ENCODE assay signal across 8 cellular contexts in the genomic region with DNA sequence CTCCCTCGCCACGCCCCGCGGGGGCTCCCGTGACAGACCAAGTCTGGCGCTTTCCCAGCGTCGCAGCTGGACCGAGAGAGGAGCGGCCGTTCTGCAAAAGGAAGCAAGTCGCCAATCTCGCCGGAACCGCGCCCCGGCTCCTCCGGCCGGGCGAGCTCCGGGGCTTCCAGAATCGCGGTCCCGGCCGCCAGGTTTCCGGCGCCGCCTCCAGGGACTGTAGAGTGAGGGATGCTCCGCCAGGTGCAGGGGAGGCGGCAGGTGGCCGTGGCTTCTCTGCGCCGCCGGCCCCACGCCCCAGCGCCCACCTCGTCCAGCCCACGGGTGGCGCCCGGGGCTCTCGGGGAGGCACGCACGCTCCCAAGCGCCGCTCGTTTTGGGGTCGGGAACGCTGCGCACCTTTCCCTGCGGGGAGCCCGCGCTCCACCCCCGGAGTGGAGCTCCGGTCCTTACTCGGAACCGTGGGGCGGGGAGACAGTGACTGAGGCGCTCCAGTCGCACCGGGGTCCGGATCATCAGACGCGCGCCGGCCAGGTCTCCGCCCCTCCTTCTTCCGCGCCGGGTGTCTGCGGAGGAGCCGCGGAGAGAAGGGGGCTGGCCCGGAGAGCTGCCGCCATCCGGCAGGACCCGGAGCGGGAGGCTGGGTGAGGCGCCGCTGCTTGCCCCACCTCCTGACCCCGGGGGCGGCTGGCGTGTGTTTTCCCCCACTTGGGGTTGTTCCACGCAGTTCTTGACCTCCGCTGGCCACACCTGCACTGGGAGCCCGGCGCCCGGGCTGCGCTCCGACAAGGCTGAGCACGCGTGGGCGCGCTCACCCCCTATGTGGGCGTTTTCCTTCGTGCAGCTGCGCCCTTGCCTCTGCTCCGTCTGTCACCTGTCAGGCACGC. TPM values are rescaled to one million over a fixed set of nuclear protein-coding genes. Genes with fewer than 3 reads are reported as not detected.
A peak's percentile ranks its signal among the peaks of the same experiment; 100 is the strongest.
DNase-seq lines count a peak whose midpoint lies in the region; ATAC-seq and TF ChIP-seq lines count a peak whose summit lies in the region.

A gene with protein sequence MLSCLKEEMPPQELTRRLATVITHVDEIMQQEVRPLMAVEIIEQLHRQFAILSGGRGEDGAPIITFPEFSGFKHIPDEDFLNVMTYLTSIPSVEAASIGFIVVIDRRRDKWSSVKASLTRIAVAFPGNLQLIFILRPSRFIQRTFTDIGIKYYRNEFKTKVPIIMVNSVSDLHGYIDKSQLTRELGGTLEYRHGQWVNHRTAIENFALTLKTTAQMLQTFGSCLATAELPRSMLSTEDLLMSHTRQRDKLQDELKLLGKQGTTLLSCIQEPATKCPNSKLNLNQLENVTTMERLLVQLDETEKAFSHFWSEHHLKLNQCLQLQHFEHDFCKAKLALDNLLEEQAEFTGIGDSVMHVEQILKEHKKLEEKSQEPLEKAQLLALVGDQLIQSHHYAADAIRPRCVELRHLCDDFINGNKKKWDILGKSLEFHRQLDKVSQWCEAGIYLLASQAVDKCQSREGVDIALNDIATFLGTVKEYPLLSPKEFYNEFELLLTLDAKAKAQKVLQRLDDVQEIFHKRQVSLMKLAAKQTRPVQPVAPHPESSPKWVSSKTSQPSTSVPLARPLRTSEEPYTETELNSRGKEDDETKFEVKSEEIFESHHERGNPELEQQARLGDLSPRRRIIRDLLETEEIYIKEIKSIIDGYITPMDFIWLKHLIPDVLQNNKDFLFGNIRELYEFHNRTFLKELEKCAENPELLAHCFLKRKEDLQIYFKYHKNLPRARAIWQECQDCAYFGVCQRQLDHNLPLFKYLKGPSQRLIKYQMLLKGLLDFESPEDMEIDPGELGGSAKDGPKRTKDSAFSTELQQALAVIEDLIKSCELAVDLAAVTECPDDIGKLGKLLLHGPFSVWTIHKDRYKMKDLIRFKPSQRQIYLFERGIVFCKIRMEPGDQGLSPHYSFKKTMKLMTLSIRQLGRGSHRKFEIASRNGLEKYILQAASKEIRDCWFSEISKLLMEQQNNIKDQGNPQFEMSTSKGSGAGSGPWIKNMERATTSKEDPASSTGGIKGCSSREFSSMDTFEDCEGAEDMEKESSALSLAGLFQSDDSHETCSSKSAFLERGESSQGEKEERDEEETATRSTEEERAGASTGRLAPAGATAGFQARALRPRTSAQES (minus strand): TSS at position 480 of the 884 bp plus-strand sequence. CDS start 642 bp downstream, outside the sequence.

- H3K36me3 Mint-ChIP-seq in activated CD4-positive, alpha-beta memory T cell treated with anti-CD3 and anti-CD28 coated beads for 36 hours, result no peaks in the 10 kb centered on the region

- intact Hi-C loops in activated CD4-positive, alpha-beta memory T cell treated with anti-CD3 and anti-CD28 coated beads for 36 hours (cut with micrococcal nuclease), result no loop called here

- H3K27me3 Mint-ChIP-seq in activated CD4-positive, alpha-beta memory T cell treated with anti-CD3 and anti-CD28 coated beads for 36 hours, result peaks cover 3% of the 10 kb centered on the region

- in situ Hi-C loops in GM13977 (cut with MboI; ENCODE audit: low pct_unique_long_range_greater_than_20kb, low sequenced_read_pairs, unreplicated experiment), result no loop called here

- H3K4me1 Mint-ChIP-seq in activated CD4-positive, alpha-beta memory T cell treated with anti-CD3 and anti-CD28 coated beads for 36 hours (ENCODE audit: low read depth), result peaks cover 45% of the 10 kb centered on the region

- peak within 1 kb of the TSS; percentile 72 for H3K27ac Mint-ChIP-seq in activated CD4-positive, alpha-beta memory T cell treated with anti-CD3 and anti-CD28 coated beads for 36 hours

- H3K9me3 Mint-ChIP-seq in activated CD4-positive, alpha-beta memory T cell treated with anti-CD3 and anti-CD28 coated beads for 36 hours, result no peaks in the 10 kb centered on the region

- CTCF ChIA-PET in activated CD4-positive, alpha-beta memory T cell treated with anti-CD3 and anti-CD28 coated beads for 36 hours (lab: Charles Lee), result interaction anchor here (0.6 to 1.6 kb wide), 10 partner anchors 11 to 1178 kb away, joined by 3 to 5 read pairs (median 3); no protein-coding TSS in a partner anchor

- peak; percentile 80 for ATAC-seq in HG02885 (IDR thresholded peaks at IDR 0.05; ENCODE audit: poor library complexity, unreplicated experiment)
- no peak for ATAC-seq in HG03196 (IDR thresholded peaks at IDR 0.05; ENCODE audit: unreplicated experiment)

- DNase-seq in GM13977 (ENCODE audit: low spot score) (peak; percentile 88), NCI-H2196 (lab: John Stamatoyannopoulos, UW; ENCODE audit: unreplicated experiment) (peak; percentile 82), ecto neural progenitor cell (ENCODE audit: low spot score) (peak; percentile 77), lung microvascular endothelial cell (ENCODE audit: low read depth in 2 of 2) (peak; percentile 17 to 38)
- peak; percentile 89 for DNase-seq in activated CD4-positive, alpha-beta memory T cell treated with anti-CD3 and anti-CD28 coated beads for 36 hours
- DNase-seq in stimulated activated CD4-positive, alpha-beta T cell treated with anti-CD3 and anti-CD28 coated beads, TNF-alpha, amount 100 ng/mL, for 4 hours (ENCODE audit: low read depth in 3 of 3), result peak; percentile 51 to 59 (median 56)

- H3K4me3 Mint-ChIP-seq in activated CD4-positive, alpha-beta memory T cell treated with anti-CD3 and anti-CD28 coated beads for 36 hours, result peak within 1 kb of the TSS; percentile 84

- no peak for TF ChIP-seq CTCF in GM13977 (IDR thresholded peaks at IDR 0.05; ENCODE audit: extremely low read depth, insufficient read depth, missing control alignments)

- POLR2A ChIA-PET in activated CD4-positive, alpha-beta memory T cell treated with anti-CD3 and anti-CD28 coated beads for 36 hours (lab: Charles Lee), result interaction anchor here (0.8 to 2.3 kb wide), 7 partner anchors 9 to 456 kb away, joined by 3 to 8 read pairs (median 4); a partner anchor contains a TSS

RNA-seq across cellular contexts. Expression of the gene that starts here (rescaled TPM):
- 1 to 10 TPM; 3.9 to 4.7 TPM for total RNA-seq in activated CD4-positive, alpha-beta memory T cell treated with anti-CD3 and anti-CD28 coated beads for 36 hours
- 0.20 and 0.22 TPM in 2 replicates for total RNA-seq in lung microvascular endothelial cell

Comparison
In these comparisons a context has a peak if more than half of its experiments do, and no peak if none do; other contexts are left out.
1. Peak in DNase-seq in lung microvascular endothelial cell; RNA of the gene not detected or under 1 TPM.
2. DNase-seq: peak in every context shown above with its lines; median percentile 89 in activated CD4-positive, alpha-beta memory T cell treated with anti-CD3 and anti-CD28 coated beads for 36 hours; 88 in GM13977; 82 in NCI-H2196; 77 in ecto neural progenitor cell; 56 in stimulated activated CD4-positive, alpha-beta T cell treated with anti-CD3 and anti-CD28 coated beads, TNF-alpha, amount 100 ng/mL, for 4 hours; 28 in lung microvascular endothelial cell.